ENCODE assay signal across 7 cellular contexts in the genomic region with DNA sequence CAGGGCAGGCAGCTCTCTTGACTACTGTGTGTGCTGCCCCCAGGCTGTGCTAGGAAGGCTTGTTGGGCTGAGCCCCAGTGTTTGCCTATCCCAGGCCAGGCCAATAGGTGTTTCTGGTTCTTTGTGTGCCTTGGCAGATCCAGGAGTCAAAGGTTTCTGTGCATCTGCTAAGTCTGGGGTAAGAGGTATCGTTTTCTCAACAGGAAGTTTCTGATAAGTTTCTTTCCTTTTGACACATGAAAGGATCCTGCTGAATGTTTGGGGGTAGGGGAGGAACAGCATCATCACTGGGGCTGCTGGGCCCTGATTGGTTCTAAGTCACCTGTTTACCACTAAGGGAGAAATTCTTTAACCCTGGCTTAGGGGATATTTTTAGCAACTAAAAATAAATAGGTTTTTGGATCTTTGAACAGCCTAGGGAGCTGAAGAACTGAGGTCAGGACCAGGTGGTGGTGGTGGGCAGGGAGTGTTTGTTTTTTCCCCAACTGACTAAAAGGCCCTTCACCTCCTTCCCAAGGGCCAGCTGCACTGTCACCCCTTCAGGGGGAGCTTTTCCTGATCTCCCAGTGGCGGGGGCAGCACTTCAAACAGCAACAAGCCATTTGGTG.
A peak's percentile ranks its signal among the peaks of the same experiment; 100 is the strongest.
DNase-seq lines count a peak whose midpoint lies in the region; ATAC-seq and TF ChIP-seq lines count a peak whose summit lies in the region.

No MANE protein-coding gene starts in this region.

- H3K4me1 Mint-ChIP-seq in activated CD8-positive, alpha-beta T cell treated with anti-CD3 and anti-CD28 coated beads, Interleukin-2, amount 10 ng/mL, durations not matched to agents 7 days and 5 days (ENCODE audit: low read depth), result peaks cover 34% of the 10 kb centered on the region
- peaks cover 41% of the 10 kb centered on the region for H3K4me1 Mint-ChIP-seq in nephron progenitor cell

- no peak for TF ChIP-seq CTCF in nephron progenitor cell (IDR thresholded peaks at IDR 0.05)

- CTCF ChIA-PET in activated CD8-positive, alpha-beta T cell treated with anti-CD3 and anti-CD28 coated beads, Interleukin-2, amount 10 ng/mL, durations not matched to agents 7 days and 5 days (lab: Charles Lee), result interaction anchor here (0.6 to 1.6 kb wide), 3 partner anchors 9 to 116 kb away, joined by 3 to 6 read pairs (median 4); no protein-coding TSS in a partner anchor

- no peaks in the 10 kb centered on the region for H3K27me3 Mint-ChIP-seq in activated CD8-positive, alpha-beta T cell treated with anti-CD3 and anti-CD28 coated beads, Interleukin-2, amount 10 ng/mL, durations not matched to agents 7 days and 5 days (ENCODE audit: low read depth)
- no peaks in the 10 kb centered on the region for H3K27me3 Mint-ChIP-seq in nephron progenitor cell (ENCODE audit: low read depth, poor library complexity)

- POLR2A ChIA-PET in activated CD8-positive, alpha-beta T cell treated with anti-CD3 and anti-CD28 coated beads, Interleukin-2, amount 10 ng/mL, durations not matched to agents 7 days and 5 days (lab: Charles Lee), result interaction anchor here (0.6 to 1.4 kb wide), 3 partner anchors 13 to 565 kb away, joined by 3 read pairs; a partner anchor contains a TSS

- H3K27ac Mint-ChIP-seq in activated CD8-positive, alpha-beta T cell treated with anti-CD3 and anti-CD28 coated beads, Interleukin-2, amount 10 ng/mL, durations not matched to agents 7 days and 5 days, result peak overlapping the region; percentile 80
- peak overlapping the region; percentile 43 for H3K27ac Mint-ChIP-seq in nephron progenitor cell

- H3K9me3 Mint-ChIP-seq in activated CD8-positive, alpha-beta T cell treated with anti-CD3 and anti-CD28 coated beads, Interleukin-2, amount 10 ng/mL, durations not matched to agents 7 days and 5 days (ENCODE audit: insufficient read depth), result no peaks in the 10 kb centered on the region
- no peaks in the 10 kb centered on the region for H3K9me3 Mint-ChIP-seq in nephron progenitor cell

- H3K36me3 Mint-ChIP-seq in activated CD8-positive, alpha-beta T cell treated with anti-CD3 and anti-CD28 coated beads, Interleukin-2, amount 10 ng/mL, durations not matched to agents 7 days and 5 days (ENCODE audit: low read depth), result no peaks in the 10 kb centered on the region
- H3K36me3 Mint-ChIP-seq in nephron progenitor cell (ENCODE audit: low read depth), result no peaks in the 10 kb centered on the region

- ATAC-seq in GM19328 (IDR thresholded peaks at IDR 0.05; ENCODE audit: unreplicated experiment) (peak; percentile 75), HG03064 (IDR thresholded peaks at IDR 0.05; ENCODE audit: low read depth, unreplicated experiment) (peak; percentile 73), HG02970 (IDR thresholded peaks at IDR 0.05; ENCODE audit: low FRiP score, unreplicated experiment) (no peak)
- ATAC-seq in activated CD8-positive, alpha-beta T cell treated with anti-CD3 and anti-CD28 coated beads, Interleukin-2, amount 10 ng/mL, durations not matched to agents 7 days and 5 days, result peak; percentile 87

- peak overlapping the region; percentile 2 for H3K4me3 Mint-ChIP-seq in activated CD8-positive, alpha-beta T cell treated with anti-CD3 and anti-CD28 coated beads, Interleukin-2, amount 10 ng/mL, durations not matched to agents 7 days and 5 days
- no peak overlapping the region for H3K4me3 Mint-ChIP-seq in nephron progenitor cell

- peak; percentile 68 for DNase-seq in activated CD8-positive, alpha-beta T cell treated with anti-CD3 and anti-CD28 coated beads, Interleukin-2, amount 10 ng/mL, durations not matched to agents 7 days and 5 days
- no peak for DNase-seq in nephron progenitor cell
- no peak for DNase-seq in AG08395 (ENCODE audit: low spot score)
- no peak for DNase-seq in nucleus accumbens (lab: John Stamatoyannopoulos, UW)
